ENCODE assay signal across 10 cellular contexts in genomic region chr1:71200503-71200902, GRCh38.
"Had no signal": no experiment of that assay in that cellular context is flagged by ENCODE, and none has a peak within 500 bp of the region (broad histone marks: within the 10 kb centered on the region; RNA-seq: fewer than 3 reads in every experiment).

No MANE protein-coding gene starts in this region.

- H2AFZ ChIP-seq: GM23248 had no signal

- FAIRE-seq: HTR-8/SVneo, K562 had no signal

- H3K4me3 Mint-ChIP-seq: HFFc6 had no signal

- ATAC-seq: HCT116, K562 had no signal

- DNase-seq: GM23248, GOT3, H7, HFFc6, IMR-90, KG1 had no signal

- H3K4me3 ChIP-seq: GM23248, HAP-1, K562 had no signal

- H3K9me3 ChIP-seq: HAP-1 had no signal

- H3K4me1 ChIP-seq: HAP-1 had no signal

- H3K9me3 Mint-ChIP-seq: HFFc6 had no signal

- H3K27ac Mint-ChIP-seq: HFFc6 had no signal

- H3K36me3 ChIP-seq: HAP-1 had no signal
